Comparison of ENCODE assay signal across 1 cellular context in the genomic region with DNA sequence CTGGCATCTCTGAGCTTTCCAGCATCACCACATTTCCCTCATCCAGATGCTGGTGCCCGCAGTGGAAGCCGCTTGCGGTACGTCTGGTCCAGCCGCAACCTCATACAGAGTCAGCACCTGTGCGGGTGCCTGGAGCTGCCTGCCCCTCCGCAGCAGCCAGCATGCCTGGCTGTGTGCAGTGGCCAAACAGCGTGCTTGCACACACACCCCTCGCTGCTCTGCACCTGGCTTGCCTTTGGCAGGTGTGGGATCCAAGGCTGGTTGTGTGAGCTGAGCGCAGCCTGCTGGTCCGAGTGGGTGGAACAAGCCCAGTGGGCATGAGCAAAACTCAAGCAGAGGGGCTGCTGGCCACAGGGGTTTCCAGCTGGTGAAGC.
TF ChIP-seq lines count a peak whose summit lies in the region.

No MANE protein-coding gene starts in this region.

TF ChIP-seq in HepG2, 621 proteins besides CTCF, POLR2A, EP300 and RAD21 (continued from another document and continues in another):
- TF ChIP-seq ZNF432 (CRISPR knock-in tag; IDR thresholded peaks at IDR 0.05; ENCODE audit: borderline replicate concordance): no peak
- peak; percentile 37; the same call in 1 of the 2 replicates for TF ChIP-seq SAP130 (CRISPR knock-in tag; IDR thresholded peaks at IDR 0.05; ENCODE audit: low read depth)
- no peak for TF ChIP-seq ZFP41 (CRISPR knock-in tag; IDR thresholded peaks at IDR 0.05; ENCODE audit: borderline replicate concordance)
- no peak; the same call in 1 of the 2 replicates for TF ChIP-seq ZNF768 (CRISPR knock-in tag; IDR thresholded peaks at IDR 0.05)
- 0 out of 2 replicates have a peak, but pooled peaks have one; percentile 17 for TF ChIP-seq ZNF350 (CRISPR knock-in tag; IDR thresholded peaks at IDR 0.05; ENCODE audit: borderline replicate concordance, low read depth)
- TF ChIP-seq, protein P1, sequence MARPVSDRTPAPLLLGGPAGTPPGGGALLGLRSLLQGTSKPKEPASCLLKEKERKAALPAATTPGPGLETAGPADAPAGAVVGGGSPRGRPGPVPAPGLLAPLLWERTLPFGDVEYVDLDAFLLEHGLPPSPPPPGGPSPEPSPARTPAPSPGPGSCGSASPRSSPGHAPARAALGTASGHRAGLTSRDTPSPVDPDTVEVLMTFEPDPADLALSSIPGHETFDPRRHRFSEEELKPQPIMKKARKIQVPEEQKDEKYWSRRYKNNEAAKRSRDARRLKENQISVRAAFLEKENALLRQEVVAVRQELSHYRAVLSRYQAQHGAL (CRISPR knock-in tag; IDR thresholded peaks at IDR 0.05; ENCODE audit: not compliant biosample characterization): no peak
- TF ChIP-seq CERS6 (CRISPR knock-in tag; IDR thresholded peaks at IDR 0.05): no peak
- TF ChIP-seq ATAD3A (CRISPR knock-in tag; IDR thresholded peaks at IDR 0.05): no peak
- TF ChIP-seq HNF1A (IDR thresholded peaks at IDR 0.05; ENCODE audit: low read depth): no peak
- TF ChIP-seq HNF1A (CRISPR knock-in tag; IDR thresholded peaks at IDR 0.05; ENCODE audit: borderline replicate concordance): no peak
- TF ChIP-seq, protein P2, sequence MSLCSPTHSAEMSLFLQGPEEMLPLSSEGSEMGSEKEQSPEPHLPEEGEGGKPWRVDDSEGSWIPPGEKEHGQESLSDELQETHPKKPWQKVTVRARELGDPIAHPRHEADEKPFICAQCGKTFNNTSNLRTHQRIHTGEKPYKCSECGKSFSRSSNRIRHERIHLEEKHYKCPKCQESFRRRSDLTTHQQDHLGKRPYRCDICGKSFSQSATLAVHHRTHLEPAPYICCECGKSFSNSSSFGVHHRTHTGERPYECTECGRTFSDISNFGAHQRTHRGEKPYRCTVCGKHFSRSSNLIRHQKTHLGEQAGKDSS (CRISPR knock-in tag; IDR thresholded peaks at IDR 0.05; ENCODE audit: borderline replicate concordance, low read depth): 0 out of 2 replicates have a peak, but pooled peaks have one; percentile 31
- TF ChIP-seq MBNL3 (CRISPR knock-in tag; conservative IDR thresholded peaks at IDR 0.05): no peak
- TF ChIP-seq ZSCAN30 (CRISPR knock-in tag; IDR thresholded peaks at IDR 0.05): no peak
- TF ChIP-seq U2AF2 (IDR thresholded peaks at IDR 0.05; ENCODE audit: low read depth, low read length): no peak
- TF ChIP-seq ZNF317 (CRISPR knock-in tag; IDR thresholded peaks at IDR 0.05): no peak
- TF ChIP-seq ZFP82 (CRISPR knock-in tag; IDR thresholded peaks at IDR 0.05; ENCODE audit: borderline replicate concordance): no peak
- TF ChIP-seq RFX5 (IDR thresholded peaks at IDR 0.05; ENCODE audit: low read depth, low read length): no peak
- TF ChIP-seq ZNF724P (CRISPR knock-in tag; IDR thresholded peaks at IDR 0.05; ENCODE audit: borderline replicate concordance): no peak
- TF ChIP-seq PAWR (CRISPR knock-in tag; IDR thresholded peaks at IDR 0.05; ENCODE audit: borderline replicate concordance): no peak
- no peak for TF ChIP-seq FOXP4 (CRISPR knock-in tag; IDR thresholded peaks at IDR 0.05)
- TF ChIP-seq SMARCC2 (IDR thresholded peaks at IDR 0.05): no peak
- no peak for TF ChIP-seq NFKBIZ (CRISPR knock-in tag; IDR thresholded peaks at IDR 0.05)
- TF ChIP-seq TEAD3 (CRISPR knock-in tag; optimal IDR thresholded peaks at IDR 0.05; ENCODE audit: borderline replicate concordance): peak; percentile 52
- no peak for TF ChIP-seq FIP1L1 (IDR thresholded peaks at IDR 0.05; ENCODE audit: borderline replicate concordance, insufficient read depth, low read depth, low read length)
- no peak for TF ChIP-seq CBFB (CRISPR knock-in tag; IDR thresholded peaks at IDR 0.05)
- TF ChIP-seq NFE2L1 (CRISPR knock-in tag; IDR thresholded peaks at IDR 0.05; ENCODE audit: borderline replicate concordance): 0 out of 2 replicates have a peak, but pooled peaks have one; percentile 43
- TF ChIP-seq NCOA1 (CRISPR knock-in tag; IDR thresholded peaks at IDR 0.05): peak; percentile 90
- TF ChIP-seq MBD4 (IDR thresholded peaks at IDR 0.05; ENCODE audit: borderline replicate concordance, low read length): no peak
- peak; percentile 63; the same call in 1 of the 2 replicates for TF ChIP-seq GATAD1 (CRISPR knock-in tag; IDR thresholded peaks at IDR 0.05)
- no peak for TF ChIP-seq PTBP1 (IDR thresholded peaks at IDR 0.05; ENCODE audit: low read depth, low read length, poor library complexity, severe bottlenecking)
- no peak for TF ChIP-seq ZNF329 (CRISPR knock-in tag; IDR thresholded peaks at IDR 0.05; ENCODE audit: low read depth)
- no peak for TF ChIP-seq ZNF747 (CRISPR knock-in tag; IDR thresholded peaks at IDR 0.05; ENCODE audit: borderline replicate concordance)
- no peak for TF ChIP-seq SRSF9 (IDR thresholded peaks at IDR 0.05; ENCODE audit: borderline replicate concordance, insufficient read depth, low read depth, low read length, poor library complexity, severe bottlenecking)
- no peak for TF ChIP-seq ETV6 (CRISPR knock-in tag; conservative IDR thresholded peaks at IDR 0.05)
- TF ChIP-seq STAG1 (CRISPR knock-in tag; IDR thresholded peaks at IDR 0.05): peak; percentile 100
- TF ChIP-seq ARID4A (CRISPR knock-in tag; IDR thresholded peaks at IDR 0.05; ENCODE audit: borderline replicate concordance): peak; percentile 62
- no peak for TF ChIP-seq RFXANK (CRISPR knock-in tag; IDR thresholded peaks at IDR 0.05)
- no peak for TF ChIP-seq ZKSCAN8 (CRISPR knock-in tag; IDR thresholded peaks at IDR 0.05; ENCODE audit: borderline replicate concordance)
- TF ChIP-seq, protein P3, sequence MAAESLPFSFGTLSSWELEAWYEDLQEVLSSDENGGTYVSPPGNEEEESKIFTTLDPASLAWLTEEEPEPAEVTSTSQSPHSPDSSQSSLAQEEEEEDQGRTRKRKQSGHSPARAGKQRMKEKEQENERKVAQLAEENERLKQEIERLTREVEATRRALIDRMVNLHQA (CRISPR knock-in tag; IDR thresholded peaks at IDR 0.05): no peak
- peak; percentile 41; the same call in 1 of the 2 replicates for TF ChIP-seq ZMYM3 (CRISPR knock-in tag; IDR thresholded peaks at IDR 0.05)
- 0 out of 2 replicates have a peak, but pooled peaks have one; percentile 49 for TF ChIP-seq KMT2A (CRISPR knock-in tag; IDR thresholded peaks at IDR 0.05)
- no peak for TF ChIP-seq NR3C1 (CRISPR knock-in tag; IDR thresholded peaks at IDR 0.05)
- TF ChIP-seq, protein P4, sequence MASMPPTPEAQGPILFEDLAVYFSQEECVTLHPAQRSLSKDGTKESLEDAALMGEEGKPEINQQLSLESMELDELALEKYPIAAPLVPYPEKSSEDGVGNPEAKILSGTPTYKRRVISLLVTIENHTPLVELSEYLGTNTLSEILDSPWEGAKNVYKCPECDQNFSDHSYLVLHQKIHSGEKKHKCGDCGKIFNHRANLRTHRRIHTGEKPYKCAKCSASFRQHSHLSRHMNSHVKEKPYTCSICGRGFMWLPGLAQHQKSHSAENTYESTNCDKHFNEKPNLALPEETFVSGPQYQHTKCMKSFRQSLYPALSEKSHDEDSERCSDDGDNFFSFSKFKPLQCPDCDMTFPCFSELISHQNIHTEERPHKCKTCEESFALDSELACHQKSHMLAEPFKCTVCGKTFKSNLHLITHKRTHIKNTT (CRISPR knock-in tag; IDR thresholded peaks at IDR 0.05): no peak
- TF ChIP-seq JARID2 (CRISPR knock-in tag; IDR thresholded peaks at IDR 0.05; ENCODE audit: insufficient replicate concordance): no peak
- TF ChIP-seq NONO (IDR thresholded peaks at IDR 0.05): no peak
- peak; percentile 92 for TF ChIP-seq NONO (CRISPR knock-in tag; conservative IDR thresholded peaks at IDR 0.05)
- peak; percentile 74; the same call in 1 of the 2 replicates for TF ChIP-seq MYC (CRISPR knock-in tag; IDR thresholded peaks at IDR 0.05; ENCODE audit: borderline replicate concordance)
- TF ChIP-seq, protein P5, sequence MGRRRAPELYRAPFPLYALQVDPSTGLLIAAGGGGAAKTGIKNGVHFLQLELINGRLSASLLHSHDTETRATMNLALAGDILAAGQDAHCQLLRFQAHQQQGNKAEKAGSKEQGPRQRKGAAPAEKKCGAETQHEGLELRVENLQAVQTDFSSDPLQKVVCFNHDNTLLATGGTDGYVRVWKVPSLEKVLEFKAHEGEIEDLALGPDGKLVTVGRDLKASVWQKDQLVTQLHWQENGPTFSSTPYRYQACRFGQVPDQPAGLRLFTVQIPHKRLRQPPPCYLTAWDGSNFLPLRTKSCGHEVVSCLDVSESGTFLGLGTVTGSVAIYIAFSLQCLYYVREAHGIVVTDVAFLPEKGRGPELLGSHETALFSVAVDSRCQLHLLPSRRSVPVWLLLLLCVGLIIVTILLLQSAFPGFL (CRISPR knock-in tag; IDR thresholded peaks at IDR 0.05): no peak
- no peak for TF ChIP-seq AHR (CRISPR knock-in tag; IDR thresholded peaks at IDR 0.05)
- TF ChIP-seq GZF1 (CRISPR knock-in tag; IDR thresholded peaks at IDR 0.05): no peak
- TF ChIP-seq ZNF234 (CRISPR knock-in tag; conservative IDR thresholded peaks at IDR 0.05): no peak
